8 cellular contexts compared by ENCODE assay signal in the genomic region with DNA sequence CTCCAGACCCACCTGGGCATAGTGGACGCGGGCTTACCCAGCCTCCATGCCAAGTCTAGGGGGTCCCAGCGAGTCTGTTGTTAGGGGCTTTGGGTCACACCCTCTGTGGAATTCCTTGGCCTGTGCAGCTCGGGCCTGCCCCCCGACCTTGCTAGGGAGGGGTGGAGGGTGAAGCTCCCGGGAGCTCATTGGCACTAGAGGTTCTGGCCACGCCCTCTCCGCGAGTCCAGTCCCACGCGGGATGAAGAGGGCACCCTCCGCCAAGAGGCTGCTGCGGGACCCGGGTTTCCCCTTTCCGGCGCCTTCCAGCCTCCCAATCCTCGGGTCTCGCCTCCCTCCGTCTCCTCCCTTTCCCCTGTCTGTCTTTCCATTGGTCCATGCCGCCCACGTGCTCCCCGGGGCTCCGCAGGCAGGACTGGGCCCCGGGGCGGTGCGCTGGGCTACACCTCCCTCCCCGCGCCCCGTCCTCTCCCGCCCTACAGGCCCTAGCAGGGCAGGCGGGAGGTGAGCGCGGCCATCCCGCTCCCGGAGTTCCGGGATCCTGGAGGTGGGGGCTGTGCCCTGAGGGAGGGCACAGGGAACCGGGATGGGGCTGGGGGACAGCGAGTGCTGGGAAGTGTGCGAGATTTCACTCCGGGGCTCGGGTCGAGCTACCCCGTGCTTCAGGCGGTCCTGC. TPM values are rescaled to one million over a fixed set of nuclear protein-coding genes. Genes with fewer than 3 reads are reported as not detected.
DNase-seq lines count a peak whose midpoint lies in the region; ATAC-seq and TF ChIP-seq lines count a peak whose summit lies in the region.

No MANE protein-coding gene starts in this region.

- H3K4me3 Mint-ChIP-seq in CD8-positive, alpha-beta T cell, result peak overlapping the region; percentile 90
- peak overlapping the region; percentile 92 for H3K4me3 Mint-ChIP-seq in memory B cell

- peaks cover 1% of the 10 kb centered on the region for H3K36me3 Mint-ChIP-seq in CD8-positive, alpha-beta T cell
- peaks cover under 1% of the 10 kb centered on the region for H3K36me3 Mint-ChIP-seq in memory B cell

- peak; percentile 81 for ATAC-seq in CD8-positive, alpha-beta T cell
- ATAC-seq in GM19467 (IDR thresholded peaks at IDR 0.05; ENCODE audit: unreplicated experiment) (peak; percentile 56), memory B cell (ENCODE audit: low read depth) (peak; percentile 71)

- H3K4me3 ChIP-seq in CD8-positive, alpha-beta T cell (ENCODE audit: low read depth, low read length), result peak overlapping the region; percentile 100
- H3K4me3 ChIP-seq in effector memory CD4-positive, alpha-beta T cell (ENCODE audit: insufficient read depth, low read depth, low read length, poor library complexity, severe bottlenecking), result peak overlapping the region; percentile 86

- peak overlapping the region; percentile 55 for H3K27ac Mint-ChIP-seq in CD8-positive, alpha-beta T cell
- peak overlapping the region; percentile 74 for H3K27ac Mint-ChIP-seq in memory B cell

- intact Hi-C loops in CD8-positive, alpha-beta T cell (cut with DNase I, micrococcal nuclease), result loop anchor here (5.0 to 10.0 kb wide), 3 partner anchors 117 to 149 kb away; partner anchors contain the start of genes MTX1 (in 2 of the 2), THBS3 (in 2 of the 2), KRTCAP2 (in 1 of the 2) and TRIM46 (in 1 of the 2)

- peaks cover 33% of the 10 kb centered on the region for H3K4me1 Mint-ChIP-seq in CD8-positive, alpha-beta T cell (ENCODE audit: low read depth)
- H3K4me1 Mint-ChIP-seq in memory B cell, result peaks cover 19% of the 10 kb centered on the region

- POLR2A ChIA-PET in CD8-positive, alpha-beta T cell (lab: Charles Lee), result interaction anchor here (0.5 to 3.4 kb wide), 9 partner anchors 12 to 242 kb away, joined by 3 to 22 read pairs (median 6); partner anchors contain the start of genes CLK2, FDPS and SCAMP3

- no peaks in the 10 kb centered on the region for H3K36me3 ChIP-seq in CD8-positive, alpha-beta T cell (ENCODE audit: insufficient read depth, low read length)
- no peaks in the 10 kb centered on the region for H3K36me3 ChIP-seq in effector memory CD4-positive, alpha-beta T cell (ENCODE audit: control insufficient read depth, insufficient read depth, low read length)

- H3K27ac ChIP-seq in CD8-positive, alpha-beta T cell (ENCODE audit: low read depth, low read length), result peak overlapping the region; percentile 69
- peak overlapping the region; percentile 90 for H3K27ac ChIP-seq in effector memory CD4-positive, alpha-beta T cell (ENCODE audit: insufficient read depth, low read length, poor library complexity, severe bottlenecking)

- no peaks in the 10 kb centered on the region for H3K27me3 ChIP-seq in CD8-positive, alpha-beta T cell (ENCODE audit: insufficient read depth, low read length)
- no peaks in the 10 kb centered on the region for H3K27me3 ChIP-seq in effector memory CD4-positive, alpha-beta T cell (replicated peaks; ENCODE audit: control insufficient read depth, insufficient read depth, low read length, poor library complexity, severe bottlenecking)

- CTCF ChIA-PET in CD8-positive, alpha-beta T cell (lab: Charles Lee), result interaction anchor here (1.0 to 9.2 kb wide), 14 partner anchors 11 to 190 kb away, joined by 3 to 152 read pairs (median 6); partner anchors contain the start of genes CLK2, ENTREP3, FDPS and HCN3

- no peaks in the 10 kb centered on the region for H3K9me3 ChIP-seq in CD8-positive, alpha-beta T cell (ENCODE audit: low read length)
- H3K9me3 ChIP-seq in effector memory CD4-positive, alpha-beta T cell (ENCODE audit: control insufficient read depth, low read length), result no peaks in the 10 kb centered on the region

- no peaks in the 10 kb centered on the region for H3K27me3 Mint-ChIP-seq in CD8-positive, alpha-beta T cell (ENCODE audit: low read depth)
- H3K27me3 Mint-ChIP-seq in memory B cell, result no peaks in the 10 kb centered on the region

- H3K9me3 Mint-ChIP-seq in CD8-positive, alpha-beta T cell, result no peaks in the 10 kb centered on the region
- no peaks in the 10 kb centered on the region for H3K9me3 Mint-ChIP-seq in memory B cell

- no peak for TF ChIP-seq CTCF in CD8-positive, alpha-beta T cell (IDR thresholded peaks at IDR 0.05)

- peak; percentile 66 to 86 (median 81) for DNase-seq in CD8-positive, alpha-beta T cell
- DNase-seq in HT-29 (ENCODE audit: low spot score) (peak; percentile 93), memory B cell (ENCODE audit: low spot score in 2 of 2) (peak; percentile 72 to 74)
- DNase-seq in NK-92 treated with Interleukin-12 subunit alpha and Interleukin-12 subunit beta, amount 100 ng/mL, for 24 hours (lab: John Stamatoyannopoulos, UW), result peak; percentile 67
- DNase-seq in activated CD8-positive, alpha-beta memory T cell treated with anti-CD3 and anti-CD28 coated beads for 4 hours (ENCODE audit: low read depth in 2 of 2), result peak; percentile 67 to 69
- peak; percentile 83 to 90 (median 87) for DNase-seq in effector memory CD4-positive, alpha-beta T cell
- DNase-seq in stimulated activated CD8-positive, alpha-beta memory T cell treated with anti-CD3 and anti-CD28 coated beads, Interleukin-12 subunit alpha, Interleukin-12 subunit beta, amount 100 ng/mL, for 1 hour (ENCODE audit: low read depth), result peak; percentile 67

- peaks cover 34% of the 10 kb centered on the region for H3K4me1 ChIP-seq in CD8-positive, alpha-beta T cell (ENCODE audit: insufficient read depth, low read length)
- peaks cover 15% of the 10 kb centered on the region for H3K4me1 ChIP-seq in effector memory CD4-positive, alpha-beta T cell (ENCODE audit: control insufficient read depth, insufficient read depth, low read length, poor library complexity, severe bottlenecking)

RNA-seq across cellular contexts. Expression of gene RUSC1, which starts 3.5 kb away (rescaled TPM):
- total RNA-seq in CD8-positive, alpha-beta T cell, result 1 to 10 TPM; 7.5 to 7.8 TPM
- 80.6 and 86.9 TPM in 2 replicates for total RNA-seq in HT-29 (2014; rRNA removed; shearing (Covaris generic))

RNA-seq across cellular contexts. Expression of gene FDPS, which starts 15.5 kb away (rescaled TPM):
- 10 to 100 TPM; 38.2 to 38.7 TPM for total RNA-seq in CD8-positive, alpha-beta T cell
- 270 and 302 TPM in 2 replicates for total RNA-seq in HT-29 (2014; rRNA removed; shearing (Covaris generic))

RNA-seq across cellular contexts. Expression of gene PKLR, which starts 22.9 kb away (rescaled TPM):
- not detected for total RNA-seq in CD8-positive, alpha-beta T cell
- 0.28 TPM in 1 of 2 replicates, not detected in the other for total RNA-seq in HT-29 (2014; rRNA removed; shearing (Covaris generic))

RNA-seq across cellular contexts. Expression of gene HCN3, which starts 46.9 kb away (rescaled TPM):
- 1 to 10 TPM; 1.3 TPM for total RNA-seq in CD8-positive, alpha-beta T cell
- 4.3 and 6.4 TPM in 2 replicates for total RNA-seq in HT-29 (2014; rRNA removed; shearing (Covaris generic))

RNA-seq across cellular contexts. Expression of gene CLK2, which starts 50.9 kb away (rescaled TPM):
- 10 to 100 TPM; 48.6 to 54.4 TPM for total RNA-seq in CD8-positive, alpha-beta T cell
- total RNA-seq in HT-29 (2014; rRNA removed; shearing (Covaris generic)), result 29.3 and 35.2 TPM in 2 replicates

Comparison
In these comparisons a context has a peak if more than half of its experiments do, and no peak if none do; other contexts are left out.
1. Peak in every context shown above with its lines: DNase-seq, ATAC-seq, H3K4me3 ChIP-seq and H3K27ac ChIP-seq.